ENCODE assay signal across 8 cellular contexts in genomic region chr20:62182469-62183425, GRCh38. TPM values are rescaled to one million over a fixed set of nuclear protein-coding genes. Genes with fewer than 3 reads are reported as not detected.
A peak's percentile ranks its signal among the peaks of the same experiment; 100 is the strongest.
DNase-seq lines count a peak whose midpoint lies in the region; ATAC-seq and TF ChIP-seq lines count a peak whose summit lies in the region.

Gene MTG2, plus strand, starts transcription at chr20:62183028. Its CDS starts 10,393 bp downstream, at chr20:62193421.

- peak in 1 of 2 experiments; percentile 10; a peak in 1 of 4 replicates for TF ChIP-seq EP300 in SK-N-SH (IDR thresholded peaks at IDR 0.05; ENCODE audit: borderline replicate concordance in 1 of 2, low read depth in 1 of 2, low read length in 1 of 2)

- peak within 1 kb of the TSS; percentile 89 for H3K4me2 ChIP-seq in SK-N-SH

- peak; percentile 96 for DNase-seq in NCI-H1092 (lab: John Stamatoyannopoulos, UW)
- DNase-seq in SK-N-SH = peak; percentile 99
- peak; percentile 94 for DNase-seq in activated naive CD4-positive, alpha-beta T cell treated with anti-CD3 and anti-CD28 coated beads, Interleukin-2, amount 50 U/mL, for 16 hours
- peak; percentile 92 for DNase-seq in globus pallidus (ENCODE audit: low spot score)
- peak; percentile 57 to 96 (median 88) for DNase-seq in nucleus accumbens (lab: John Stamatoyannopoulos, UW)
- DNase-seq in superior temporal gyrus (ENCODE audit: extremely low spot score) = peak; percentile 98

- peaks cover 7 to 15% of the 10 kb centered on the region in 2 experiments for H3K36me3 ChIP-seq in SK-N-SH (replicated peaks in 1 of 2; ENCODE audit: control insufficient read depth in 1 of 2, insufficient read depth in 2 of 2, low read length in 1 of 2)

- H2AFZ ChIP-seq in SK-N-SH (ENCODE audit: low read depth) = peak within 1 kb of the TSS; percentile 76

- H3K9me2 ChIP-seq in SK-N-SH = no peaks in the 10 kb centered on the region

- no peak for TF ChIP-seq CTCF in SK-N-SH (IDR thresholded peaks at IDR 0.05)

- H3K9ac ChIP-seq in SK-N-SH = peak within 1 kb of the TSS; percentile 97

- peak; percentile 86 for ATAC-seq in HG02610 (IDR thresholded peaks at IDR 0.05; ENCODE audit: unreplicated experiment)

- peak within 1 kb of the TSS; percentile 98 for H3K4me3 ChIP-seq in GM08714 (ENCODE audit: low read length)
- H3K4me3 ChIP-seq in SK-N-SH (ENCODE audit: low read depth in 2 of 2, low read length in 1 of 2) = peak within 1 kb of the TSS; percentile 92 to 98

- peaks cover 29% of the 10 kb centered on the region for H3F3A ChIP-seq in SK-N-SH (replicated peaks; ENCODE audit: insufficient read depth)

- peaks cover 5% of the 10 kb centered on the region; the same call in 1 of the 2 replicates for H4K20me1 ChIP-seq in SK-N-SH (ENCODE audit: insufficient read depth)

- no peak for TF ChIP-seq RAD21 in SK-N-SH (IDR thresholded peaks at IDR 0.05; ENCODE audit: low read length)

- WGBS in SK-N-SH (ENCODE audit: low lambda C conversion rate) = 2% methylated on average over 20 of the region's 96 CpGs

- CTCF ChIA-PET in SK-N-SH (lab: Yijun Ruan, JAX) = no interaction called here

- POLR2A ChIA-PET in SK-N-SH (lab: Yijun Ruan, JAX) = no interaction called here

- peaks cover 6 to 11% of the 10 kb centered on the region in 2 experiments; a peak in 1 of 4 replicates for H3K4me1 ChIP-seq in SK-N-SH (ENCODE audit: control insufficient read depth in 1 of 2, insufficient read depth in 2 of 2, low read depth in 1 of 2, low read length in 1 of 2)

- H3K9me3 ChIP-seq in SK-N-SH = no peaks in the 10 kb centered on the region

- H3K27me3 ChIP-seq in SK-N-SH (ENCODE audit: insufficient read depth) = no peaks in the 10 kb centered on the region

- H3K27ac ChIP-seq in SK-N-SH (ENCODE audit: low read depth in 2 of 2, low read length in 1 of 2) = peak within 1 kb of the TSS; percentile 78 to 94

- peaks cover 52% of the 10 kb centered on the region for H3K79me2 ChIP-seq in SK-N-SH (ENCODE audit: insufficient read depth)

TF ChIP-seq in SK-N-SH, 30 proteins besides CTCF, POLR2A, EP300 and RAD21 (continues in another document):
- TF ChIP-seq YY1 (IDR thresholded peaks at IDR 0.05; ENCODE audit: low read depth) (no peak), SIN3A (IDR thresholded peaks at IDR 0.05; ENCODE audit: borderline replicate concordance, low read depth, low read length) (peak; percentile 79; the same call in 1 of the 2 replicates), JUND (IDR thresholded peaks at IDR 0.05) (no peak), TEAD4 (IDR thresholded peaks at IDR 0.05; ENCODE audit: borderline replicate concordance, insufficient read depth) (no peak), FOXJ3 (CRISPR knock-in tag; IDR thresholded peaks at IDR 0.05) (peak; percentile 55; the same call in 1 of the 2 replicates), REST (IDR thresholded peaks at IDR 0.05; ENCODE audit: low read depth, low read length) (peak; percentile 68), POLR2AphosphoS5 (IDR thresholded peaks at IDR 0.05; ENCODE audit: low read depth, low read length) (peak; percentile 98), RCOR1 (IDR thresholded peaks at IDR 0.05; ENCODE audit: low read length) (no peak), EZH2phosphoT487 (IDR thresholded peaks at IDR 0.05; ENCODE audit: borderline replicate concordance, low read depth) (no peak), PBX3 (IDR thresholded peaks at IDR 0.05) (no peak), USF1 (IDR thresholded peaks at IDR 0.05; ENCODE audit: borderline replicate concordance, low read depth) (no peak), NFIC (IDR thresholded peaks at IDR 0.05; ENCODE audit: borderline replicate concordance) (no peak; the same call in 1 of the 2 replicates), ELF1 (IDR thresholded peaks at IDR 0.05) (peak; percentile 92), MAX (IDR thresholded peaks at IDR 0.05; ENCODE audit: low read depth) (peak; percentile 87), IRF3 (IDR thresholded peaks at IDR 0.05; ENCODE audit: low read depth, low read length) (no peak), SMC3 (IDR thresholded peaks at IDR 0.05; ENCODE audit: low read depth, low read length) (no peak), MXI1 (IDR thresholded peaks at IDR 0.05; ENCODE audit: low read depth, low read length) (peak; percentile 96), MEF2A (IDR thresholded peaks at IDR 0.05; ENCODE audit: borderline replicate concordance, low read depth) (no peak), RXRA (IDR thresholded peaks at IDR 0.05; ENCODE audit: borderline replicate concordance, low read depth) (no peak), TAF1 (IDR thresholded peaks at IDR 0.05; ENCODE audit: borderline replicate concordance, low read depth, low read length) (peak; percentile 91), USF2 (IDR thresholded peaks at IDR 0.05; ENCODE audit: borderline replicate concordance, low read depth, low read length) (no peak), GATA2 (CRISPR knock-in tag; IDR thresholded peaks at IDR 0.05) (no peak), TCF12 (IDR thresholded peaks at IDR 0.05) (no peak), CHD2 (IDR thresholded peaks at IDR 0.05; ENCODE audit: low read length, partially characterized antibody) (peak; percentile 68)

RNA-seq across cellular contexts. Expression of gene MTG2, which starts in this region (rescaled TPM):
- 36.6 and 42.9 TPM in 2 replicates for polyA plus RNA-seq in SK-N-SH (2012; rRNA removed)
- 25.8 and 27.8 TPM in 2 replicates for polyA plus RNA-seq in SK-N-SH (2012; cell fraction: cytosol; rRNA removed)
- polyA plus RNA-seq in SK-N-SH (2012; cell fraction: nucleus; rRNA removed) = 66.8 and 75.1 TPM in 2 replicates

Comparison
In these comparisons a context has a peak if more than half of its experiments do, and no peak if none do; other contexts are left out.
1. Peak in every context shown above with its lines: DNase-seq, ATAC-seq, H3K4me3 ChIP-seq and H3K27ac ChIP-seq.